Comparison of ENCODE assay signal across 21 cellular contexts in the genomic region with DNA sequence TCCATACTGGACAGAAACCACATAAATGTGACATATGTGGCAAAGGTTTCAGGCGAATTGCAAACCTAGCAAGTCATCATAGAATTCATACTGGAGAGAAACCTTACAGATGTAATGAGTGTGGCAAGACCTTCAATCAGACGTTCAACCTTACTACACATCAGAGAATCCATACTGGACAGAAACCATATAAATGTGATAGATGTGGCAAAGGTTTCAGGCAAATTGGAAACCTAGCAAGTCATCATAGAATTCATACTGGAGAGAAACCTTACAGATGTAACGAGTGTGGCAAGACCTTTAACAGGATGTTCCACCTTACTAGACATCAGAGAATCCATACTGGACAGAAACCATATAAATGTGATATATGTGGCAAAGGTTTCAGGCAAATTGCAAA. TPM values are rescaled to one million over a fixed set of nuclear protein-coding genes. Genes with fewer than 3 reads are reported as not detected.
"Had no signal": no experiment of that assay in that cellular context is flagged by ENCODE, and none has a peak within 500 bp of the region (broad histone marks: within the 10 kb centered on the region; RNA-seq: fewer than 3 reads in every experiment).

No MANE protein-coding gene starts in this region.

RNA-seq across cellular contexts. Expression of gene VN1R2, which starts 46.5 kb away (rescaled TPM):
- total RNA-seq: activated CD4-positive, alpha-beta memory T cell treated with anti-CD3 and anti-CD28 coated beads, Interleukin-2, amount 10 ng/mL, durations not matched to agents 7 days and 5 days; activated CD4-positive, alpha-beta T cell treated with anti-CD3 and anti-CD28 coated beads, Interleukin-2, amount 10 ng/mL, durations not matched to agents 7 days and 5 days; activated naive CD4-positive, alpha-beta T cell treated with anti-CD3 and anti-CD28 coated beads, Interleukin-2, amount 50 U/mL, for 72 hours; activated naive CD8-positive, alpha-beta T cell treated with anti-CD3 and anti-CD28 coated beads, Interleukin-2, amount 10 ng/mL, durations not matched to agents 7 days and 5 days; activated T-cell treated with anti-CD3 and anti-CD28 coated beads, Interleukin-2, amount 50 U/mL, for 72 hours; astrocyte; bronchial epithelial cell; cardiac septum; cerebellum; endothelial cell of umbilical vein; esophagus squamous epithelium; gastroesophageal sphincter; glomerular endothelial cell; T-cell; T-helper 2 cell treated with Interferon-gamma antibody and Interleukin-4, amounts not matched to agents 100 ng/mL and 5 ng/mL, for 36 hours; WTC11 had no signal
- polyA plus RNA-seq: adipose tissue, endothelial cell of umbilical vein, esophagus, fibroblast of lung had no signal

RNA-seq across cellular contexts. Expression of gene VN1R4, which starts 56.0 kb away (rescaled TPM):
- total RNA-seq: activated CD4-positive, alpha-beta memory T cell treated with anti-CD3 and anti-CD28 coated beads, Interleukin-2, amount 10 ng/mL, durations not matched to agents 7 days and 5 days; activated CD4-positive, alpha-beta T cell treated with anti-CD3 and anti-CD28 coated beads, Interleukin-2, amount 10 ng/mL, durations not matched to agents 7 days and 5 days; activated naive CD4-positive, alpha-beta T cell treated with anti-CD3 and anti-CD28 coated beads, Interleukin-2, amount 50 U/mL, for 72 hours; activated naive CD8-positive, alpha-beta T cell treated with anti-CD3 and anti-CD28 coated beads, Interleukin-2, amount 10 ng/mL, durations not matched to agents 7 days and 5 days; activated T-cell treated with anti-CD3 and anti-CD28 coated beads, Interleukin-2, amount 50 U/mL, for 72 hours; astrocyte; bronchial epithelial cell; cardiac septum; cerebellum; dorsolateral prefrontal cortex; endothelial cell of umbilical vein; esophagus squamous epithelium; fibroblast of lung; fibroblast of villous mesenchyme; gastroesophageal sphincter; glomerular endothelial cell; T-cell; T-helper 2 cell treated with Interferon-gamma antibody and Interleukin-4, amounts not matched to agents 100 ng/mL and 5 ng/mL, for 36 hours; WTC11 had no signal
- polyA plus RNA-seq: adipose tissue, endothelial cell of umbilical vein, esophagus, fibroblast of lung had no signal
